ENCODE assay signal across 1 cellular context in genomic region chr2:46650556-46651001, GRCh38.
TF ChIP-seq lines count a peak whose summit lies in the region.

No MANE protein-coding gene starts in this region.

TF ChIP-seq in GM12878, 131 proteins besides CTCF, POLR2A, EP300 and RAD21:
- TF ChIP-seq IRF5 (IDR thresholded peaks at IDR 0.05; ENCODE audit: borderline replicate concordance) (no peak), SUPT20H (IDR thresholded peaks at IDR 0.05; ENCODE audit: borderline replicate concordance, control insufficient read depth, low read depth, low read length) (no peak), NR2C2 (IDR thresholded peaks at IDR 0.05; ENCODE audit: borderline replicate concordance, control insufficient read depth, insufficient read length, low read depth) (no peak), YBX1 (IDR thresholded peaks at IDR 0.05) (no peak), SMC3 (IDR thresholded peaks at IDR 0.05; ENCODE audit: borderline replicate concordance, low read length) (peak; percentile 95), ZNF592 (IDR thresholded peaks at IDR 0.05) (no peak), YY1 (IDR thresholded peaks at IDR 0.05; ENCODE audit: low read depth, low read length) (peak; percentile 77), BCL11A (IDR thresholded peaks at IDR 0.05; ENCODE audit: low read depth, low read length) (no peak), IKZF1 (conservative IDR thresholded peaks at IDR 0.05) (peak; percentile 21; the same call in 1 of the 2 replicates), SMARCA5 (IDR thresholded peaks at IDR 0.05) (peak; percentile 51; the same call in 1 of the 2 replicates), POU2F2 (IDR thresholded peaks at IDR 0.05; ENCODE audit: borderline replicate concordance, low read depth, low read length) (peak; percentile 69; the same call in 2 of the 3 replicates), HDGF (IDR thresholded peaks at IDR 0.05) (no peak), E2F4 (IDR thresholded peaks at IDR 0.05; ENCODE audit: low read depth, low read length) (no peak), NBN (IDR thresholded peaks at IDR 0.05) (0 out of 2 replicates have a peak, but pooled peaks have one; percentile 30), BHLHE40 (IDR thresholded peaks at IDR 0.05; ENCODE audit: borderline replicate concordance in 1 of 2, low read depth in 2 of 2, low read length in 1 of 2) (no peak), RELA (IDR thresholded peaks at IDR 0.05; ENCODE audit: borderline replicate concordance, partially characterized antibody) (no peak), MYC (IDR thresholded peaks at IDR 0.05; ENCODE audit: insufficient read depth, insufficient read length, insufficient replicate concordance, low read length, severe bottlenecking) (no peak), SKIL (IDR thresholded peaks at IDR 0.05; ENCODE audit: low read depth, poor library complexity, severe bottlenecking) (peak; percentile 51), RELB (IDR thresholded peaks at IDR 0.05; ENCODE audit: low read depth) (no peak), PKNOX1 (IDR thresholded peaks at IDR 0.05) (peak; percentile 31; the same call in 1 of the 2 replicates), MTA2 (IDR thresholded peaks at IDR 0.05; ENCODE audit: low read depth) (no peak), IRF4 (IDR thresholded peaks at IDR 0.05; ENCODE audit: low read depth, low read length) (0 out of 2 replicates have a peak, but pooled peaks have one; percentile 13), ZBED1 (IDR thresholded peaks at IDR 0.05; ENCODE audit: borderline replicate concordance) (no peak)
TF ChIP-seq in GM12878: peak in this region for 9.
